Comparison of ENCODE assay signal across 14 cellular contexts in the genomic region with DNA sequence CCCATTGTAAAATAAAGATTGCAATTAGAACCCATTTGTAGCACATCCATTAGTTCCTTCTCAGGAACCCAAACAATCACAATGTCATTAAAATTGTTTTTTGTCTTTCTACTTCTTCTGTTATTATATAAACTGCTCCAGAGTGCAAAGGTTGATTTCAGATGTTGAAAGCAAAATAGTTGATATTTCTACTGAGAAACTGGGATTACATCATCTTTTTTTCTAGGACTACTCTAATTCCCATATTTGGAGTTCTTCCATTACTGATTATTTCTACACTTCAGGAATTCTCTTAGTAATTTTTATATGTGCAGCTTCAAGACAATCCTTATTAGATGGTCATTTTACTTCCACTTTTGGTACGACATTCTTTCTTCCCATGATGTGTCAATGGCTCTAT. TPM values are rescaled to one million over a fixed set of nuclear protein-coding genes. Genes with fewer than 3 reads are reported as not detected.
"Had no signal": no experiment of that assay in that cellular context is flagged by ENCODE, and none has a peak within 500 bp of the region (broad histone marks: within the 10 kb centered on the region; RNA-seq: fewer than 3 reads in every experiment).

No MANE protein-coding gene starts in this region.

RNA-seq across cellular contexts. Expression of a gene that starts 5.3 kb away (rescaled TPM):
- total RNA-seq: activated naive CD4-positive, alpha-beta T cell treated with anti-CD3 and anti-CD28 coated beads for 36 hours; activated naive CD4-positive, alpha-beta T cell treated with anti-CD3 and anti-CD28 coated beads, Interleukin-2, amount 50 U/mL, for 72 hours; activated naive CD8-positive, alpha-beta T cell treated with anti-CD3 and anti-CD28 coated beads for 36 hours; activated T-cell treated with anti-CD3 and anti-CD28 coated beads, Interleukin-2, amount 50 U/mL, for 4 hours; activated T-cell treated with anti-CD3 and anti-CD28 coated beads, Interleukin-2, amount 50 U/mL, for 72 hours; activated T-helper 1 cell treated with anti-CD3 and anti-CD28 coated beads, Interleukin-12 subunit alpha, Interleukin-12 subunit beta, Interleukin-2, Interleukin-4 antibody, amounts not matched to agents 30 ng/mL and 10 ng/mL and 1 ng/mL, durations not matched to agents 14 hours and 24 hours and 36 hours; activated T-helper 2 cell treated with anti-CD3 and anti-CD28 coated beads, Interferon-gamma antibody, Interleukin-2, Interleukin-4, amounts not matched to agents 10 μg/mL and 5 μg/mL and 100 μg/mL, durations not matched to agents 14 hours and 24 hours and 36 hours; ascending aorta; astrocyte; body of pancreas; bronchial epithelial cell; cardiac muscle cell had no signal
- polyA plus RNA-seq: cardiac muscle cell had no signal

RNA-seq across cellular contexts. Expression of a gene that starts 48.4 kb away (rescaled TPM):
- total RNA-seq: ascending aorta, cardiac muscle cell, cardiac septum had no signal
- polyA plus RNA-seq: aorta, cardiac muscle cell had no signal

RNA-seq across cellular contexts. Expression of a gene that starts 52.9 kb away (rescaled TPM):
- total RNA-seq: cardiac septum had no signal
- polyA plus RNA-seq: cardiac muscle cell had no signal
